ENCODE assay signal across 31 cellular contexts in the genomic region with DNA sequence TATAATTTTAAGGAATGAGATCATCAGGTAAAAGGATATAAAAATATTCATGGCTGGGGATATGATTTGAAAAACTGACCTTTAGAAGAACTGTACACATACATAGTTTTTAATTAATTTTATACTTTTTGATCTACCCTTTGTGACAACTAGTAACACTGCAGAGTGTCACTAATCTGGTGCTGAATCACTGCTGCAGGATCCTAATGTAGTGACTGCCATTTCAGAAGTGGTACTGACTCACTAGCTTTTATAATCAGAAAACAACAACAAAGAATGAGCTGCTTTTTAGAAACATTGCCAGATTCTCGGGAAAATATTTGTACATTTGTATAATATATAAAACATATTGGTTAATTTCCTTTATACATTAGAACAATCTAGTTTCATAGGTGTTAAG.
"Had no signal": no experiment of that assay in that cellular context is flagged by ENCODE, and none has a peak within 500 bp of the region (broad histone marks: within the 10 kb centered on the region; RNA-seq: fewer than 3 reads in every experiment).

No MANE protein-coding gene starts in this region.

- ATAC-seq: activated CD8-positive, alpha-beta T cell treated with anti-CD3 and anti-CD28 coated beads for 36 hours; activated naive CD4-positive, alpha-beta T cell treated with anti-CD3 and anti-CD28 coated beads, Interleukin-2, amount 50 U/mL, for 72 hours; activated T-cell treated with anti-CD3 and anti-CD28 coated beads, Interleukin-2, amount 50 U/mL, for 4 hours; body of pancreas; left colon; sciatic nerve; stimulated activated memory B cell treated with anti-CD40 and anti-IgM and Interleukin-4, amounts not matched to agents 10 μg/mL and 1 μg/mL and 100 μg/mL, for 72 hours; stimulated activated naive CD8-positive, alpha-beta T cell treated with anti-CD3 and anti-CD28 coated beads, Interleukin-15, amount 100 ng/mL, for 72 hours had no signal

- H3K27ac ChIP-seq: body of pancreas, colonic mucosa, neutrophil, vagina had no signal

- H3K36me3 ChIP-seq: colonic mucosa, vagina had no signal

- DNase-seq: activated CD4-positive, alpha-beta T cell treated with anti-CD3 and anti-CD28 coated beads for 1 hour; activated CD4-positive, alpha-beta T cell treated with anti-CD3 and anti-CD28 coated beads, Interleukin-2, amount 10 ng/mL, durations not matched to agents 7 days and 5 days; activated CD8-positive, alpha-beta T cell treated with anti-CD3 and anti-CD28 coated beads for 36 hours; activated T-cell treated with anti-CD3 and anti-CD28 coated beads, Interleukin-2, amount 50 U/mL, for 4 hours; aorta; body of pancreas; cerebellar nuclear complex; colonic mucosa; effector memory CD4-positive, alpha-beta T cell; head of caudate nucleus; hypothalamus; immature natural killer cell; kidney; left colon; mammary epithelial cell; naive B cell; nephron progenitor cell; retina; small intestine; stimulated activated CD4-positive, alpha-beta T cell treated with anti-CD3 and anti-CD28 coated beads, Interleukin-1b, Interleukin-23, amount 100 ng/mL, for 48 hours; stimulated activated CD4-positive, alpha-beta T cell treated with anti-CD3 and anti-CD28 coated beads, Interleukin-4, amount 100 ng/mL, for 4 hours; stimulated activated CD8-positive, alpha-beta memory T cell treated with anti-CD3 and anti-CD28 coated beads, Interleukin-4, amount 100 ng/mL, for 48 hours; stimulated activated naive CD8-positive, alpha-beta T cell treated with anti-CD3 and anti-CD28 coated beads, Interleukin-15, amount 100 ng/mL, for 72 hours; substantia nigra; T-helper 9 cell had no signal

- H3K9me3 ChIP-seq: body of pancreas, colonic mucosa, neutrophil, vagina had no signal

- H3K4me1 ChIP-seq: colonic mucosa, vagina had no signal

- H3K27me3 ChIP-seq: body of pancreas, colonic mucosa, neutrophil, vagina had no signal

- H3K4me3 ChIP-seq: body of pancreas, colonic mucosa, vagina had no signal

- FAIRE-seq: small intestine, TTC549 had no signal
